In genomic region chr19:19203012-19203856, GRCh38 we compare ENCODE assay signal across 8 cellular contexts. TPM values are rescaled to one million over a fixed set of nuclear protein-coding genes. Genes with fewer than 3 reads are reported as not detected.
DNase-seq lines count a peak whose midpoint lies in the region; ATAC-seq and TF ChIP-seq lines count a peak whose summit lies in the region.

TSS of gene NR2C2AP (minus strand) at chr19:19203414. CDS start at chr19:19203060, 354 bp downstream.

- H2AFZ ChIP-seq in parathyroid adenoma = peak within 1 kb of the TSS; percentile 85

- H3K4me3 ChIP-seq in adipocyte (ENCODE audit: low read length) (peak within 1 kb of the TSS; percentile 90), parathyroid adenoma (ENCODE audit: low read depth, low read length) (peak within 1 kb of the TSS; percentile 70), tibial nerve (peak within 1 kb of the TSS; percentile 51 to 89 (median 64))

- H3K27ac ChIP-seq in parathyroid adenoma (peak within 1 kb of the TSS; percentile 67), tibial nerve (peak within 1 kb of the TSS in 3 of 4 donors; percentile 81 to 93 (median 83))

- TF ChIP-seq CTCF in parathyroid adenoma (IDR thresholded peaks at IDR 0.05) = no peak
- TF ChIP-seq CTCF in tibial nerve (IDR thresholded peaks at IDR 0.05) = peak in 2 of 5 experiments; percentile 10 to 54

- ATAC-seq in HG02571 (IDR thresholded peaks at IDR 0.05; ENCODE audit: unreplicated experiment) = peak; percentile 65
- peak; percentile 90 to 95 (median 90) for ATAC-seq in T-cell (replicated peaks in 1 of 4)
- peak; percentile 97 for ATAC-seq in Right ventricle myocardium superior (ENCODE audit: poor library complexity)

- DNase-seq in G401 (ENCODE audit: low spot score) (peak; percentile 94), NCI-H1436 (lab: John Stamatoyannopoulos, UW) (peak; percentile 88), T-cell (peak; percentile 77 to 91 (median 88)), adipocyte (ENCODE audit: low read depth) (peak; percentile 95), Right ventricle myocardium superior (peak; percentile 95), tibial nerve (ENCODE audit: low spot score in 2 of 2) (peak; percentile 81 to 86)

- WGBS in tibial nerve, 2 donors = 7 to 9% methylated on average over 55 to 60 of the region's 60 CpGs

- H3K79me2 ChIP-seq in parathyroid adenoma = no peaks in the 10 kb centered on the region

- H3K4me3 Mint-ChIP-seq in T-cell = peak within 1 kb of the TSS; percentile 90 to 91 (median 90)

- H3K36me3 Mint-ChIP-seq in T-cell = peaks cover 5% of the 10 kb centered on the region

- H3K9me3 ChIP-seq in adipocyte (ENCODE audit: control insufficient read depth, low read length) = no peaks in the 10 kb centered on the region
- H3K9me3 ChIP-seq in parathyroid adenoma (ENCODE audit: control insufficient read depth, low read length) = no peaks in the 10 kb centered on the region
- H3K9me3 ChIP-seq in tibial nerve = no peaks in the 10 kb centered on the region

- H3K9ac ChIP-seq in adipocyte (ENCODE audit: low read length) (peak within 1 kb of the TSS; percentile 91), parathyroid adenoma (peak within 1 kb of the TSS; percentile 49)

- no peaks in the 10 kb centered on the region for H3K27me3 Mint-ChIP-seq in T-cell

- H3K27ac Mint-ChIP-seq in T-cell = peak within 1 kb of the TSS; percentile 90 to 92

- H3K4me2 ChIP-seq in parathyroid adenoma (ENCODE audit: low read length) = peak within 1 kb of the TSS; percentile 90

- H3K36me3 ChIP-seq in adipocyte (ENCODE audit: control insufficient read depth, insufficient read depth, low read length, severe bottlenecking) = peaks cover 20% of the 10 kb centered on the region
- no peaks in the 10 kb centered on the region for H3K36me3 ChIP-seq in parathyroid adenoma (ENCODE audit: control insufficient read depth, insufficient read depth, low read length)
- peaks cover 0 to 37% (median 2%) of the 10 kb centered on the region in 3 donors for H3K36me3 ChIP-seq in tibial nerve

- peaks cover 31 to 44% (median 34%) of the 10 kb centered on the region in 3 donors for H3K4me1 Mint-ChIP-seq in T-cell

- peak; percentile 53 to 78 for TF ChIP-seq EP300 in tibial nerve (IDR thresholded peaks at IDR 0.05)

- CTCF ChIA-PET in T-cell (lab: Charles Lee) = interaction anchor here in 1 of 2 donors (1.3 kb wide), 1 partner anchor 10 kb away, joined by 6 read pairs; no protein-coding TSS in a partner anchor

- H3K4me1 ChIP-seq in adipocyte (ENCODE audit: control insufficient read depth, insufficient read depth, low read length) (peaks cover 7% of the 10 kb centered on the region), parathyroid adenoma (peaks cover 5% of the 10 kb centered on the region), tibial nerve (peaks cover 0 to 41% (median 13%) of the 10 kb centered on the region in 4 donors)

- in situ Hi-C loops in G401 (cut with HindIII; ENCODE audit: low sequenced_read_pairs) = no loop called here

- H3K9me3 Mint-ChIP-seq in T-cell = no peaks in the 10 kb centered on the region

- H3K27me3 ChIP-seq in adipocyte (replicated peaks; ENCODE audit: control insufficient read depth, insufficient read depth, low read length) (peaks cover 19% of the 10 kb centered on the region), parathyroid adenoma (ENCODE audit: control insufficient read depth, insufficient read depth, low read length) (no peaks in the 10 kb centered on the region), tibial nerve (peaks cover 0 to 8% of the 10 kb centered on the region in 2 donors)

- TF ChIP-seq POLR2A in tibial nerve (IDR thresholded peaks at IDR 0.05) = no peak

- POLR2A ChIA-PET in T-cell (lab: Charles Lee) = interaction anchor here in 1 of 2 donors (0.5 to 1.0 kb wide), 3 partner anchors 10 to 1596 kb away, joined by 3 to 5 read pairs (median 3); no protein-coding TSS in a partner anchor

- intact Hi-C loops in Right ventricle myocardium superior (cut with DNase I) = no loop called here

RNA-seq across cellular contexts. Expression of gene NR2C2AP, which starts in this region (rescaled TPM):
- total RNA-seq in G401 (2014; rRNA removed; shearing (Covaris generic)) = 19.1 and 22.2 TPM in 2 replicates
- total RNA-seq in T-cell (10 to 100 TPM; 17.8 to 32.2 (median 28.6) TPM), Right ventricle myocardium superior (5.9 TPM), tibial nerve (10 to 100 TPM; 13.5 to 21.3 (median 15.1) TPM)

Comparison
In these comparisons a context has a peak if more than half of its experiments do, and no peak if none do; other contexts are left out.
1. Peak in every context shown above with its lines: DNase-seq, ATAC-seq, H3K4me3 ChIP-seq and H3K27ac ChIP-seq.